ENCODE assay signal across 24 cellular contexts in the genomic region with DNA sequence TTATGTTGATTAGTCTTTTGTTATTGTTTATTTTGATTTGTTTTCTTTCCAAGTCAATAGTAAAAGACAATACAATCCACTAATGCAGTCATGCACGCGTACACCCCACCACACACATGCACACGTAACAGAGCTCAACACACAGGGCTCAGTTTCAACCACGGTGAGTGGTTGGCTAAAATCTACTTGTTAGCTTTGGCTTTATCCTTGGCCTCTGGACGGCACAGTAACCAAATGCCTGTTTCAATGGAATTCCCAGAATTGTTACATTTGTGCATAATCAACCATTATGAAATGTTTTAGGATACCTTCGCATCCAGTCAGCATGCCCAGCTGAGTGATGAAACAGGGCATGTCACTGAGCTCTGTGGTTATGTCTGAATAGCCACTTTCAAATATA. TPM values are rescaled to one million over a fixed set of nuclear protein-coding genes. Genes with fewer than 3 reads are reported as not detected.
DNase-seq lines count a peak whose midpoint lies in the region; ATAC-seq, FAIRE-seq and TF ChIP-seq lines count a peak whose summit lies in the region.
"Had no signal": no experiment of that assay in that cellular context is flagged by ENCODE, and none has a peak within 500 bp of the region (broad histone marks: within the 10 kb centered on the region; RNA-seq: fewer than 3 reads in every experiment).

No MANE protein-coding gene starts in this region.

- H2BK120ac ChIP-seq in H9 (ENCODE audit: low read depth, low read length, poor library complexity, severe bottlenecking) = no peak overlapping the region
- no peak overlapping the region for H2BK120ac ChIP-seq in H1 (replicated peaks; ENCODE audit: low read depth, low read length)

- peak overlapping the region in 2 of 3 experiments; percentile 6 to 76; a peak in 1 of 7 replicates for H3K27ac Mint-ChIP-seq in H9
- H3K27ac Mint-ChIP-seq: CD4-positive, alpha-beta memory T cell had no signal

- H4K91ac ChIP-seq in H9 (ENCODE audit: insufficient read length, low read depth, low read length) (no peak overlapping the region), H1 (replicated peaks; ENCODE audit: insufficient read length, low read length) (no peak overlapping the region)

- H4K20me1 ChIP-seq in H9 (ENCODE audit: control insufficient read depth, insufficient read depth, insufficient read length) (no peaks in the 10 kb centered on the region), H1 (replicated peaks in 1 of 2; ENCODE audit: control insufficient read depth in 1 of 2, insufficient read depth in 2 of 2, low read length in 2 of 2) (no peaks in the 10 kb centered on the region)
- H4K20me1 ChIP-seq: BLaER1 had no signal

- no peaks in the 10 kb centered on the region for H3K79me1 ChIP-seq in H9 (ENCODE audit: insufficient read depth, low read depth, low read length, poor library complexity, severe bottlenecking)
- H3K79me1 ChIP-seq in H1 (ENCODE audit: low read depth, low read length) = no peaks in the 10 kb centered on the region

- H2BK12ac ChIP-seq in H9 (ENCODE audit: insufficient read length, low read depth, low read length) = no peak overlapping the region
- peak overlapping the region; percentile 35; the same call in 1 of the 2 replicates for H2BK12ac ChIP-seq in H1 (ENCODE audit: low read depth, low read length)

- no peaks in the 10 kb centered on the region for H3K36me3 ChIP-seq in adipocyte (ENCODE audit: control insufficient read depth, insufficient read depth, low read length, severe bottlenecking)
- H3K36me3 ChIP-seq in H1 (ENCODE audit: control insufficient read depth in 2 of 4, insufficient read depth in 4 of 4, low read length in 3 of 4) = no peaks in the 10 kb centered on the region
- H3K36me3 ChIP-seq: BLaER1 had no signal

- H3K4me1 ChIP-seq in H9 (ENCODE audit: insufficient read depth, low read length) = peaks cover 4% of the 10 kb centered on the region; the same call in 1 of the 2 replicates
- H3K4me1 ChIP-seq in adipocyte (ENCODE audit: control insufficient read depth, insufficient read depth, low read length) = peaks cover 9% of the 10 kb centered on the region
- H3K4me1 ChIP-seq in H1 (replicated peaks in 1 of 4; ENCODE audit: control insufficient read depth in 3 of 4, insufficient read depth in 4 of 4, low read length in 3 of 4) = peaks cover 0 to 6% (median 2%) of the 10 kb centered on the region in 4 experiments; a peak in 3 of 7 replicates
- H3K4me1 ChIP-seq: BLaER1 had no signal

- H3K9me3 ChIP-seq in H9 (ENCODE audit: control insufficient read depth, low read depth, low read length) (no peaks in the 10 kb centered on the region), adipocyte (ENCODE audit: control insufficient read depth, low read length) (no peaks in the 10 kb centered on the region), H1 (ENCODE audit: insufficient read depth in 2 of 2, low read depth in 1 of 2, low read length in 1 of 2) (no peaks in the 10 kb centered on the region)
- H3K9me3 ChIP-seq: BLaER1 had no signal

- H3K4me1 Mint-ChIP-seq in H9 = peaks cover 24 to 25% of the 10 kb centered on the region in 2 experiments
- H3K4me1 Mint-ChIP-seq: CD4-positive, alpha-beta memory T cell had no signal

- H3K23me2 ChIP-seq in H9 (ENCODE audit: insufficient read length, low read depth, low read length, poor library complexity, severe bottlenecking) (no peaks in the 10 kb centered on the region), H1 (ENCODE audit: low read depth, low read length) (no peaks in the 10 kb centered on the region)

- H3K4me2 ChIP-seq in H9 (ENCODE audit: insufficient read depth, insufficient read length, low read length) (no peak overlapping the region), H1 (ENCODE audit: insufficient read depth in 1 of 2, low read depth in 2 of 2, low read length in 2 of 2) (peak overlapping the region in 1 of 2 experiments; percentile 41; a peak in 2 of 4 replicates)
- H3K4me2 ChIP-seq: BLaER1 had no signal

- H3K27me3 Mint-ChIP-seq in H9 (ENCODE audit: low read depth) = no peaks in the 10 kb centered on the region

- CTCF ChIA-PET in H1 (lab: Charles Lee; ENCODE audit: partially characterized antibody) = interaction anchor here (0.6 to 1.5 kb wide), 4 partner anchors 9 to 207 kb away, joined by 3 to 4 read pairs (median 3); no protein-coding TSS in a partner anchor

- H3K14ac ChIP-seq in H9 (ENCODE audit: insufficient read depth, low read length) (no peak overlapping the region), H1 (ENCODE audit: insufficient read length) (no peak overlapping the region)

- no peak for TF ChIP-seq RAD21 in H1 (IDR thresholded peaks at IDR 0.05 in 1 of 2, conservative IDR thresholded peaks at IDR 0.05 in 1 of 2; ENCODE audit: low read depth in 2 of 2, low read length in 2 of 2)

- TF ChIP-seq EP300 in H1 (IDR thresholded peaks at IDR 0.05; ENCODE audit: borderline replicate concordance in 1 of 2, low read depth in 2 of 2, low read length in 2 of 2) = no peak

- no peaks in the 10 kb centered on the region for H3K9me3 Mint-ChIP-seq in H9
- H3K9me3 Mint-ChIP-seq: CD4-positive, alpha-beta memory T cell had no signal

- DNase-seq in H9 (no peak), adipocyte (ENCODE audit: low read depth) (peak; percentile 40), H1 (ENCODE audit: low read depth in 1 of 2, low spot score in 2 of 2) (no peak), non-pigmented ciliary epithelial cell (ENCODE audit: low read depth) (peak; percentile 53)
- no peak for DNase-seq in stimulated activated naive CD4-positive, alpha-beta T cell treated with Interleukin-2 at 50 U/mL for 16 hours (lab: John Stamatoyannopoulos, UW)
- DNase-seq: CD4-positive, alpha-beta memory T cell; H7; IMR-90; Karpas-422; NCI-H1105; NCI-H187; NCI-H2107; NCI-H345; NCI-H524 treated with DMSO at 0.1 percent for 48 hours; PC-3; RPMI8226 had no signal

- no peak overlapping the region for H3K4me3 ChIP-seq in adipocyte (ENCODE audit: low read length)
- H3K4me3 ChIP-seq in H1 (ENCODE audit: extremely low read depth in 1 of 4, insufficient read depth in 2 of 4, low read depth in 3 of 4, low read length in 4 of 4) = no peak overlapping the region
- H3K4me3 ChIP-seq: BLaER1 had no signal

- no peaks in the 10 kb centered on the region for H3K36me3 Mint-ChIP-seq in H9 (ENCODE audit: insufficient read depth in 1 of 3, low read depth in 3 of 3)
- H3K36me3 Mint-ChIP-seq: CD4-positive, alpha-beta memory T cell had no signal

- H2BK15ac ChIP-seq in H9 (ENCODE audit: low read depth, low read length) = no peak overlapping the region
- H2BK15ac ChIP-seq in H1 (ENCODE audit: low read length) = no peak overlapping the region

- no peak overlapping the region for H2AK5ac ChIP-seq in H9 (ENCODE audit: insufficient read length, low read length)
- H2AK5ac ChIP-seq in H1 (ENCODE audit: low read depth, low read length) = 0 out of 2 replicates have a peak overlapping the region, but pooled peaks have one; percentile 26

- H3K56ac ChIP-seq in H9 (ENCODE audit: insufficient read length, low read depth, low read length) (no peak overlapping the region), H1 (replicated peaks; ENCODE audit: insufficient read length, low read depth, low read length) (no peak overlapping the region)

- H3K4ac ChIP-seq in H9 (ENCODE audit: low read depth, low read length) (no peak overlapping the region), H1 (replicated peaks; ENCODE audit: insufficient read length, low read depth, low read length) (no peak overlapping the region)

- H2BK5ac ChIP-seq in H9 (ENCODE audit: insufficient read length, low read length) = no peak overlapping the region
- no peak overlapping the region; the same call in 1 of the 2 replicates for H2BK5ac ChIP-seq in H1 (ENCODE audit: low read depth, low read length)

- H2BK20ac ChIP-seq in H9 (ENCODE audit: low read depth, low read length, poor library complexity, severe bottlenecking) (no peak overlapping the region), H1 (ENCODE audit: low read length) (no peak overlapping the region)

- WGBS in H9 (ENCODE audit: extremely low coverage, insufficient read length, low lambda C conversion rate) = no CpG with 5 or more reads among the region's 6 CpGs
- 77% methylated on average over 6 of the region's 6 CpGs; no CpG with 5 or more reads in 1 of the 2 experiments for WGBS in H1 (ENCODE audit: extremely low coverage in 1 of 2, insufficient coverage in 1 of 2, insufficient read length in 1 of 2, insufficient replicate concordance in 2 of 2, low coverage in 1 of 2, low lambda C conversion rate in 2 of 2, missing lambda C conversion rate in 1 of 2), 2 experiments

- no peak for FAIRE-seq in H1 (lab: Jason Lieb, UNC)
- FAIRE-seq: GM12891, GM19239, HTR-8/SVneo had no signal

- H2AFZ ChIP-seq in H9 (ENCODE audit: low read length) = no peak overlapping the region
- H2AFZ ChIP-seq in H1 (ENCODE audit: low read length) = no peak overlapping the region

- H3K27ac ChIP-seq in H9 (ENCODE audit: insufficient read length, low read depth, low read length) = no peak overlapping the region
- no peak overlapping the region for H3K27ac ChIP-seq in H1 (ENCODE audit: low read depth, low read length)
- H3K27ac ChIP-seq: BLaER1, HL-60 had no signal

- no peak overlapping the region for H4K5ac ChIP-seq in H9 (ENCODE audit: insufficient read length, low read depth, low read length)
- H4K5ac ChIP-seq in H1 (ENCODE audit: insufficient read length, low read depth, low read length) = no peak overlapping the region

- H3K4me3 Mint-ChIP-seq in H9 = no peak overlapping the region
- H3K4me3 Mint-ChIP-seq: CD4-positive, alpha-beta memory T cell had no signal

- H3K27me3 ChIP-seq in H9 (ENCODE audit: insufficient read depth, low read length) (no peaks in the 10 kb centered on the region), adipocyte (replicated peaks; ENCODE audit: control insufficient read depth, insufficient read depth, low read length) (no peaks in the 10 kb centered on the region), H1 (replicated peaks in 1 of 4; ENCODE audit: control insufficient read depth in 3 of 4, extremely low read depth in 1 of 4, insufficient read depth in 3 of 4, low read length in 3 of 4) (no peaks in the 10 kb centered on the region)
- H3K27me3 ChIP-seq: BLaER1 had no signal

- no peak overlapping the region for H3K23ac ChIP-seq in H9 (ENCODE audit: insufficient read length, low read depth, low read length)
- H3K23ac ChIP-seq in H1 (ENCODE audit: insufficient read length) = no peak overlapping the region

- H3K79me2 ChIP-seq in H9 (ENCODE audit: insufficient read depth, low read length) (no peaks in the 10 kb centered on the region), H1 (ENCODE audit: control insufficient read depth in 1 of 2, insufficient read depth in 2 of 2, low read length in 2 of 2) (no peaks in the 10 kb centered on the region)

- ATAC-seq in HG03097 (IDR thresholded peaks at IDR 0.05; ENCODE audit: low FRiP score, unreplicated experiment) (no peak), GM21447 (IDR thresholded peaks at IDR 0.05; ENCODE audit: unreplicated experiment) (no peak)

- no peak overlapping the region for H3T11ph ChIP-seq in H9 (ENCODE audit: low read length)

- POLR2A ChIA-PET in H1 (lab: Charles Lee; ENCODE audit: partially characterized antibody) = no interaction called here

- H4K8ac ChIP-seq in H9 (replicated peaks; ENCODE audit: insufficient read length, low read depth, low read length) (no peak overlapping the region), H1 (ENCODE audit: extremely low read depth, insufficient read depth, low read length) (no peak overlapping the region)

- H3K18ac ChIP-seq in H9 (ENCODE audit: insufficient read length, low read depth, low read length) = no peak overlapping the region
- no peak overlapping the region; the same call in 1 of the 2 replicates for H3K18ac ChIP-seq in H1 (ENCODE audit: extremely low read depth, low read length)

- H3K9ac ChIP-seq in H9 (ENCODE audit: extremely low read depth, insufficient read length, low read length) = no peak overlapping the region
- H3K9ac ChIP-seq in adipocyte (ENCODE audit: low read length) = no peak overlapping the region
- H3K9ac ChIP-seq in H1 (replicated peaks in 1 of 4; ENCODE audit: extremely low read depth in 1 of 4, low read depth in 3 of 4, low read length in 3 of 4) = peak overlapping the region in 1 of 4 experiments; percentile 52; a peak in 1 of 7 replicates
- H3K9ac ChIP-seq: BLaER1 had no signal

- TF ChIP-seq CTCF in H9 (conservative IDR thresholded peaks at IDR 0.05) = no peak
- TF ChIP-seq CTCF in H1 (IDR thresholded peaks at IDR 0.05; ENCODE audit: control extremely low read depth in 1 of 3, insufficient read depth in 1 of 3, low read depth in 1 of 3, low read length in 3 of 3) = no peak

- TF ChIP-seq POLR2A in H1 (IDR thresholded peaks at IDR 0.05; ENCODE audit: control extremely low read depth in 1 of 2, low read depth in 2 of 2, low read length in 2 of 2) = no peak

RNA-seq across cellular contexts. Expression of a gene that starts 53.2 kb away (rescaled TPM):
- not detected in 2 replicates for total RNA-seq in H9 (2021)
- not detected in 2 replicates for total RNA-seq in H1 (2021; fragmentation: NEBNext Ultra II Directional; extraction: Animal tissue kit (Norgen Biotek cat#: 25700))
- not detected in 2 replicates for polyA plus RNA-seq in H1 (2011; rRNA removed)
- not detected for polyA plus RNA-seq in H1 (2011; cell fraction: cytosol; rRNA removed)
- not detected for polyA plus RNA-seq in H1 (2011; cell fraction: nucleus; rRNA removed)
- polyA plus RNA-seq in H1 (2012, experiment 1 of 2) = not detected in 4 replicates
- polyA plus RNA-seq in H1 (2012, experiment 2 of 2) = not detected
- polyA plus RNA-seq in H1 (2013, experiment 1 of 2) = not detected
- not detected for polyA plus RNA-seq in H1 (2013, experiment 2 of 2)
- not detected in 2 replicates for polyA minus RNA-seq in H1 (2011; rRNA and poly(A)+ RNA removed)
- not detected for polyA minus RNA-seq in H1 (2011; cell fraction: cytosol; rRNA and poly(A)+ RNA removed)
- not detected for polyA minus RNA-seq in H1 (2011; cell fraction: nucleus; rRNA and poly(A)+ RNA removed)
- total RNA-seq: A673, H7, IMR-90, PC-3 had no signal
- polyA plus RNA-seq: CD4-positive, alpha-beta memory T cell; IMR-90 had no signal

Comparison
In these comparisons a context has a peak if more than half of its experiments do, and no peak if none do; other contexts are left out.
1. DNase-seq: peak in adipocyte (single experiment) and non-pigmented ciliary epithelial cell (single experiment); none in H9 (single experiment), H1 (0 of 2) and stimulated activated naive CD4-positive, alpha-beta T cell treated with Interleukin-2 at 50 U/mL for 16 hours (single experiment).